In the genomic region with DNA sequence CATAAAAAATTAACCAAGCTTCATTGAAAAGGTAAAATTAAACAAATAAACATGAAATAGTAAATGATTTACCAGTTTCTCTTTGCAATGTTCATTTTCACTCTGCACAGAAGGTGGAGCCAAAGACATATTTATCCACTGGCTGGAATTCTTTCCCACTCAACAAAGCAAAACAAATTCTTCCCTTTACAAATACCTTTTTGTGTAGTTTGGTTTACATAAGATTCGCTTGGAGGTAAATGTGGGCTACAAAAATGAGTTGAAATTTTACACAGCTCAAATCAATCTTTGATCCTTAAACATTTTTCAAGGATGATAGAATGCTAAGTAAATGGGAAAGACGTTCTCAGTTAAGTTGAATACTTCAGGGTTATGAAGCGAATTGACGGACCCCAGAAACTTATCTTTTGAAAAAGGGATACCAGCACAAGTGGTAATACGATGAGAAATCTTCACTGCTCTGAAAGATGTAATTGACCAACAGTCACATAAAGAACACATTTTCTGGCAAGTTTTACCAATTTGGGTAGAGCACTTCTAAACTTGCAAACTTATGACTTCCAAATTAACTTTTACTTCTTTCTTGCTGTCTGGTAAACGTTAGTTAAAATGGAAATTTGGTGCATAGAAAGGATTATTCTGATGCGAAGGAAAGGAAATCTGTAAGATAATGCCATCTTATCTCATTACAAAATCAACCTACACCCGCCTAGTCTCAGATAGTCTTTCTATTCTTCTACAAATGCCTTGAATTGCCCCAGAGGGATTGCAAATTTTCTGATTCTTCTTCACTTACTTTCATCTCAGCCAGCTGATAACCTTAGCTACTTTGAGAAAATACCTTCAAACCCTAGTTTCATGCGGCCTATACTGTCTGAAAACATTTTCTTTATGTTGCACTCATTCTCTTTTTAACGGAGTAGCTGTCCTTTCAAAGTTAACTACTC, we compare ENCODE assay signal across 8 cellular contexts. TPM values are rescaled to one million over a fixed set of nuclear protein-coding genes. Genes with fewer than 3 reads are reported as not detected.
A peak's percentile ranks its signal among the peaks of the same experiment; 100 is the strongest.
DNase-seq lines count a peak whose midpoint lies in the region; TF ChIP-seq lines count a peak whose summit lies in the region.

No MANE protein-coding gene starts in this region.

- no TSS peak for BruUV-seq in Caco-2 (replicated peaks; lab: Mats Ljungman, UMichigan)
- BruUV-seq in mammary epithelial cell (replicated peaks; lab: Mats Ljungman, UMichigan), result no TSS peak

- no peak overlapping the region for H3K9ac ChIP-seq in mammary epithelial cell (ENCODE audit: insufficient read depth, low read length)
- H3K9ac ChIP-seq in liver (ENCODE audit: low read depth in 1 of 2, low read length in 2 of 2), result peak overlapping the region in 1 of 2 donors; percentile 7

- H3K27ac Mint-ChIP-seq in Caco-2 (ENCODE audit: unreplicated experiment), result no peak overlapping the region
- H3K27ac Mint-ChIP-seq in immature natural killer cell, result no peak overlapping the region

- POLR2A ChIA-PET in Caco-2 (lab: Charles Lee), result no interaction called here

- no peak overlapping the region for H3K4me3 ChIP-seq in Caco-2 (ENCODE audit: low read depth, low read length)
- H3K4me3 ChIP-seq in mammary epithelial cell (replicated peaks in 1 of 3; ENCODE audit: insufficient read depth in 1 of 3, low read depth in 2 of 3, low read length in 3 of 3), result no peak overlapping the region
- no peak overlapping the region for H3K4me3 ChIP-seq in liver (ENCODE audit: low read depth in 1 of 3, low read length in 3 of 3)

- peaks cover 3% of the 10 kb centered on the region for H3K79me2 ChIP-seq in mammary epithelial cell (ENCODE audit: insufficient read depth, low read length)

- peaks cover 18% of the 10 kb centered on the region for H3K4me1 ChIP-seq in Caco-2
- no peaks in the 10 kb centered on the region for H3K4me1 ChIP-seq in mammary epithelial cell (ENCODE audit: insufficient read depth, low read length)
- H3K4me1 ChIP-seq in liver (ENCODE audit: control insufficient read depth in 4 of 4, insufficient read depth in 4 of 4, low read length in 3 of 4), result peaks cover 0 to 3% (median 2%) of the 10 kb centered on the region in 4 donors

- no peaks in the 10 kb centered on the region for H3K27me3 Mint-ChIP-seq in Caco-2 (ENCODE audit: insufficient read depth, unreplicated experiment)
- peaks cover 3 to 4% (median 3%) of the 10 kb centered on the region in 3 donors for H3K27me3 Mint-ChIP-seq in immature natural killer cell (ENCODE audit: low read depth in 3 of 3)

- CTCF ChIA-PET in Caco-2 (lab: Charles Lee), result interaction anchor here (1.2 to 1.3 kb wide), 2 partner anchors 59 to 418 kb away, joined by 3 to 5 read pairs; no protein-coding TSS in a partner anchor
- CTCF ChIA-PET in mammary epithelial cell (lab: Charles Lee; ENCODE audit: low non-redundant PET), result no interaction called here

- H2AFZ ChIP-seq in mammary epithelial cell (ENCODE audit: low read depth, low read length), result no peak overlapping the region

- no peak overlapping the region for H3K27ac ChIP-seq in mammary epithelial cell (ENCODE audit: insufficient read depth, low read depth, low read length)
- no peak overlapping the region for H3K27ac ChIP-seq in liver (ENCODE audit: low read depth in 1 of 2, low read length in 2 of 2)

- H3K9me3 ChIP-seq in Caco-2, result no peaks in the 10 kb centered on the region
- H3K9me3 ChIP-seq in mammary epithelial cell (replicated peaks; ENCODE audit: insufficient read depth, low read length), result no peaks in the 10 kb centered on the region
- H3K9me3 ChIP-seq in liver (ENCODE audit: control insufficient read depth in 4 of 4, low read length in 3 of 4), result no peaks in the 10 kb centered on the region

- intact Hi-C loops in Caco-2 (cut with micrococcal nuclease; ENCODE audit: unreplicated experiment), result loop anchor here (1.0 to 2.0 kb wide), 10 partner anchors 146 to 860 kb away; no protein-coding TSS in a partner anchor
- intact Hi-C loops in mammary epithelial cell (cut with micrococcal nuclease), result loop anchor here (1.0 to 10.0 kb wide), 5 partner anchors 419 to 942 kb away; no protein-coding TSS in a partner anchor

- H3K36me3 ChIP-seq in Caco-2 (ENCODE audit: control insufficient read depth, insufficient read depth, low read length) (no peaks in the 10 kb centered on the region), mammary epithelial cell (ENCODE audit: insufficient read depth, low read length) (no peaks in the 10 kb centered on the region), liver (ENCODE audit: control insufficient read depth in 4 of 4, insufficient read depth in 3 of 4, low read depth in 1 of 4, low read length in 3 of 4) (no peaks in the 10 kb centered on the region)

- no peaks in the 10 kb centered on the region for H3K36me3 Mint-ChIP-seq in Caco-2 (ENCODE audit: insufficient read depth, unreplicated experiment)
- H3K36me3 Mint-ChIP-seq in immature natural killer cell, result no peaks in the 10 kb centered on the region

- TF ChIP-seq CTCF in Caco-2 (IDR thresholded peaks at IDR 0.05; ENCODE audit: insufficient read depth in 1 of 2, low read depth in 1 of 2, low read length in 1 of 2, severe bottlenecking in 1 of 2, unreplicated experiment in 1 of 2) (peak; percentile 47 to 69), mammary epithelial cell (conservative IDR thresholded peaks at IDR 0.05 in 1 of 2, IDR thresholded peaks at IDR 0.05 in 1 of 2; ENCODE audit: extremely low read depth in 1 of 2, insufficient read depth in 1 of 2, low read depth in 1 of 2, low read length in 2 of 2) (peak; percentile 63 to 68), liver (IDR thresholded peaks at IDR 0.05; ENCODE audit: low read depth, low read length, missing input control) (peak; percentile 72)

- in situ Hi-C loops in mammary epithelial cell (cut with MboI; ENCODE audit: low sequenced_read_pairs in 2 of 2), result loop anchor here in 1 of 2 donors (10.0 kb wide), 1 partner anchor 604 kb away; no protein-coding TSS in a partner anchor

- H4K20me1 ChIP-seq in mammary epithelial cell (ENCODE audit: insufficient read depth, low read length), result no peaks in the 10 kb centered on the region

- dilution Hi-C loops in mammary epithelial cell (cut with HindIII; ENCODE audit: low sequenced_read_pairs), result loop anchor here (25.0 kb wide), 1 partner anchor 607 kb away; no protein-coding TSS in a partner anchor

- H3K4me1 Mint-ChIP-seq in Caco-2 (ENCODE audit: low read depth, unreplicated experiment) (peaks cover 7% of the 10 kb centered on the region), immature natural killer cell (no peaks in the 10 kb centered on the region)

- H3K4me2 ChIP-seq in mammary epithelial cell (ENCODE audit: insufficient read depth, low read depth, low read length), result no peak overlapping the region

- H3K4me3 Mint-ChIP-seq in Caco-2 (ENCODE audit: unreplicated experiment), result peak overlapping the region; percentile 9
- H3K4me3 Mint-ChIP-seq in immature natural killer cell, result no peak overlapping the region

- peak; percentile 88 to 95 for TF ChIP-seq RAD21 in liver (IDR thresholded peaks at IDR 0.05)

- 44% methylated on average over 10 of the region's 10 CpGs for WGBS in mammary epithelial cell (ENCODE audit: low coverage, missing lambda C conversion rate)
- 56% methylated on average over 10 of the region's 10 CpGs for WGBS in liver

- H3K27me3 ChIP-seq in Caco-2 (replicated peaks; ENCODE audit: control insufficient read depth, insufficient read depth, low read length) (no peaks in the 10 kb centered on the region), mammary epithelial cell (ENCODE audit: insufficient read depth, low read length) (no peaks in the 10 kb centered on the region), liver (ENCODE audit: control insufficient read depth in 4 of 4, insufficient read depth in 4 of 4, low read length in 3 of 4) (no peaks in the 10 kb centered on the region)

- H3K9me3 Mint-ChIP-seq in Caco-2 (ENCODE audit: unreplicated experiment) (no peaks in the 10 kb centered on the region), immature natural killer cell (peaks cover 0 to 5% (median 0%) of the 10 kb centered on the region in 6 donors)

- DNase-seq in Caco-2, result peak in 1 of 2 experiments; percentile 47
- DNase-seq in LHCN-M2 (ENCODE audit: low read depth), result peak; percentile 49
- DNase-seq in mammary epithelial cell, result no peak
- no peak for DNase-seq in immature natural killer cell
- no peak for DNase-seq in activated CD4-positive, alpha-beta T cell treated with anti-CD3 and anti-CD28 coated beads, Interleukin-2, amount 50 U/mL, for 1 hour
- DNase-seq in DMS79 treated with DMSO at 0.1 percent for 48 hours (lab: John Stamatoyannopoulos, UW), result no peak
- DNase-seq in central memory CD4-positive, alpha-beta T cell, result no peak

TF ChIP-seq in liver, 16 proteins besides CTCF, POLR2A, EP300 and RAD21 (continues in another document):
- TF ChIP-seq ATF3 (IDR thresholded peaks at IDR 0.05), result no peak
- peak in 1 of 2 donors; percentile 43 for TF ChIP-seq RXRA (IDR thresholded peaks at IDR 0.05)
- no peak for TF ChIP-seq SP1 (IDR thresholded peaks at IDR 0.05)
- no peak for TF ChIP-seq GABPA (IDR thresholded peaks at IDR 0.05 in 1 of 2, conservative IDR thresholded peaks at IDR 0.05 in 1 of 2)
- no peak for TF ChIP-seq JUND (IDR thresholded peaks at IDR 0.05)
- TF ChIP-seq, protein P1, sequence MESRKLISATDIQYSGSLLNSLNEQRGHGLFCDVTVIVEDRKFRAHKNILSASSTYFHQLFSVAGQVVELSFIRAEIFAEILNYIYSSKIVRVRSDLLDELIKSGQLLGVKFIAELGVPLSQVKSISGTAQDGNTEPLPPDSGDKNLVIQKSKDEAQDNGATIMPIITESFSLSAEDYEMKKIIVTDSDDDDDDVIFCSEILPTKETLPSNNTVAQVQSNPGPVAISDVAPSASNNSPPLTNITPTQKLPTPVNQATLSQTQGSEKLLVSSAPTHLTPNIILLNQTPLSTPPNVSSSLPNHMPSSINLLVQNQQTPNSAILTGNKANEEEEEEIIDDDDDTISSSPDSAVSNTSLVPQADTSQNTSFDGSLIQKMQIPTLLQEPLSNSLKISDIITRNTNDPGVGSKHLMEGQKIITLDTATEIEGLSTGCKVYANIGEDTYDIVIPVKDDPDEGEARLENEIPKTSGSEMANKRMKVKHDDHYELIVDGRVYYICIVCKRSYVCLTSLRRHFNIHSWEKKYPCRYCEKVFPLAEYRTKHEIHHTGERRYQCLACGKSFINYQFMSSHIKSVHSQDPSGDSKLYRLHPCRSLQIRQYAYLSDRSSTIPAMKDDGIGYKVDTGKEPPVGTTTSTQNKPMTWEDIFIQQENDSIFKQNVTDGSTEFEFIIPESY (IDR thresholded peaks at IDR 0.05), result no peak
- no peak for TF ChIP-seq HNF4A (conservative IDR thresholded peaks at IDR 0.05)

RNA-seq across cellular contexts. Expression of gene GJA1, which starts 4.7 kb away (rescaled TPM):
- 54.5 and 56.7 TPM in 2 replicates for total RNA-seq in Caco-2 (2022)
- total RNA-seq in LHCN-M2 (2014; rRNA removed), result 8.3 and 9.0 TPM in 2 replicates
- polyA plus RNA-seq in LHCN-M2 (2012), result 3.9 TPM
- 100 to 1,000 TPM; 114 to 269 TPM for total RNA-seq in mammary epithelial cell
- polyA plus RNA-seq in mammary epithelial cell, result 101 TPM
- 146 TPM for polyA minus RNA-seq in mammary epithelial cell
- total RNA-seq in liver, result 1 to 10 TPM; 2.3 to 2.8 TPM
- polyA plus RNA-seq in liver, result 1 to 10 TPM in 1 of 2 donors, under 1 TPM in 1; 0.32 to 1.5 TPM
- not detected for polyA plus RNA-seq in immature natural killer cell
